8 cellular contexts compared by ENCODE assay signal in the genomic region with DNA sequence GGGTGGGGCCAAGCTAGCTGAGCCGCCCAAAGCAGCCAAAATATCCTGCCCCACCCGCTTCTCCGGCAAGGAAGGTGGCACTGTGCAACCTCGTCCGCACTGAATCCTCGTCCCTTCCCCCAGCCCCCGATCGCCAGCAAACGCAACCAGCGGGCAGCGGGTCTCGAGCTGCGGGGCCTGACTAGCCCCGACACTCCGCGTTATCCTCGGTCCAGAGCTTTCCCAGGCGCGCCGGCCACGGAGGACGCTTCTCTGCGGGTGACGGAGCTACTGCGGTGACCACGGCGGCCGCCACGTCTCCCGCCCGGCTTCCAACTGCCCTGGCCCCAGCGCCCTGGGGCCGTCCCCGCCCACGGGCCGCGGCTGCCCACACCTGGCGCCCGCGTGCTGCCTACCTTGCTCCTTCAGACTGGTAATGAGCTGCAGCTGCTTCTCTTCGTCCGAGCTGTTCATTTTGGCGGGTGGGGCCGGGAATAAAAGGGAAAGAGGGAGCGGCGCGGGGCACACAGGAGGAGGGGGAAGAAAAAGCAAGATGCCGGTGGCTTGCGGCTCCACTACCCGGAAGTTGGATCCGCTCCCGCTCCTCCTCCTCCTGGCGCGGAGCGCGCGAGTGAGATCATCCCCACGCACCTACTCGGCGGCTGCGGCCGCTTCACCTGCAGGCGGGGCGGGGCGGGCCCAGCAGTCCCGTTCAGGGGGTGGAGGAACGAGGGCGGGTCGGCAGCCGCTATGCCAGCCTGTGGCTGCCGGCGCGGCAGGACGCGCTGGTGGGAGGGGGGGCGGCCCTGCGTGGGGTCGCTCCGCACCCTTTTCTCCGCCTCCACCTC. TPM values are rescaled to one million over a fixed set of nuclear protein-coding genes. Genes with fewer than 3 reads are reported as not detected.
A peak's percentile ranks its signal among the peaks of the same experiment; 100 is the strongest.
DNase-seq lines count a peak whose midpoint lies in the region; ATAC-seq and TF ChIP-seq lines count a peak whose summit lies in the region.

A gene with protein sequence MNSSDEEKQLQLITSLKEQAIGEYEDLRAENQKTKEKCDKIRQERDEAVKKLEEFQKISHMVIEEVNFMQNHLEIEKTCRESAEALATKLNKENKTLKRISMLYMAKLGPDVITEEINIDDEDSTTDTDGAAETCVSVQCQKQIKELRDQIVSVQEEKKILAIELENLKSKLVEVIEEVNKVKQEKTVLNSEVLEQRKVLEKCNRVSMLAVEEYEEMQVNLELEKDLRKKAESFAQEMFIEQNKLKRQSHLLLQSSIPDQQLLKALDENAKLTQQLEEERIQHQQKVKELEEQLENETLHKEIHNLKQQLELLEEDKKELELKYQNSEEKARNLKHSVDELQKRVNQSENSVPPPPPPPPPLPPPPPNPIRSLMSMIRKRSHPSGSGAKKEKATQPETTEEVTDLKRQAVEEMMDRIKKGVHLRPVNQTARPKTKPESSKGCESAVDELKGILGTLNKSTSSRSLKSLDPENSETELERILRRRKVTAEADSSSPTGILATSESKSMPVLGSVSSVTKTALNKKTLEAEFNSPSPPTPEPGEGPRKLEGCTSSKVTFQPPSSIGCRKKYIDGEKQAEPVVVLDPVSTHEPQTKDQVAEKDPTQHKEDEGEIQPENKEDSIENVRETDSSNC (minus strand): TSS at position 561 of the 827 bp plus-strand sequence. CDS start 108 bp downstream, at position 453.

- H3K27me3 ChIP-seq in DOHH2 (ENCODE audit: control insufficient read depth, low read length) (peaks cover 22% of the 10 kb centered on the region), GM23248 (replicated peaks; ENCODE audit: insufficient read depth) (no peaks in the 10 kb centered on the region), breast epithelium (no peaks in the 10 kb centered on the region), iPS-20b (ENCODE audit: insufficient read depth, low read length) (peaks cover 22% of the 10 kb centered on the region), gastrocnemius medialis (peaks cover 3 to 19% (median 7%) of the 10 kb centered on the region in 3 donors)

- in situ Hi-C loops in GM23248 (cut with MboI) (no loop called here), SK-MEL-5 (cut with HindIII; ENCODE audit: low pct_unique_long_range_greater_than_20kb, low sequenced_read_pairs) (no loop called here), gastrocnemius medialis (cut with MboI; ENCODE audit: low sequenced_read_pairs in 4 of 4) (no loop called here)

- TF ChIP-seq POLR2A in breast epithelium (IDR thresholded peaks at IDR 0.05) (no peak), gastrocnemius medialis (IDR thresholded peaks at IDR 0.05) (no peak)

- H3K79me2 ChIP-seq in DOHH2 (ENCODE audit: control insufficient read depth, low read length) (no peaks in the 10 kb centered on the region), GM23248 (ENCODE audit: insufficient read depth) (0 out of 2 replicates have a peak, but pooled peaks cover 4% of the 10 kb centered on the region)

- H3K27ac ChIP-seq in DOHH2 (ENCODE audit: low read depth, low read length) (no peak within 1 kb of the TSS), GM23248 (peak within 1 kb of the TSS; percentile 1; the same call in 1 of the 2 replicates), breast epithelium (peak within 1 kb of the TSS; percentile 94 to 98), iPS-20b (ENCODE audit: low read length) (no peak within 1 kb of the TSS), gastrocnemius medialis (no peak within 1 kb of the TSS)

- DNase-seq in GM23248 (peak; percentile 79), MV-4-11 (lab: John Stamatoyannopoulos, UW) (peak; percentile 11), SK-MEL-5 (ENCODE audit: low read depth, low spot score) (peak; percentile 65), breast epithelium (ENCODE audit: low spot score in 2 of 2) (peak; percentile 84 to 87), gastrocnemius medialis (peak; percentile 3 to 29)

- peak within 1 kb of the TSS; percentile 87 for H3K9ac ChIP-seq in GM23248
- peak within 1 kb of the TSS; percentile 79 for H3K9ac ChIP-seq in iPS-20b (ENCODE audit: low read depth, low read length)

- intact Hi-C loops in breast epithelium (cut with DNase I; ENCODE audit: low total_unique reads) (no loop called here), gastrocnemius medialis (cut with DNase I; ENCODE audit: low total_unique reads) (no loop called here)

- H3K36me3 ChIP-seq in DOHH2 (ENCODE audit: control insufficient read depth, low read length) = no peaks in the 10 kb centered on the region
- no peaks in the 10 kb centered on the region for H3K36me3 ChIP-seq in GM23248 (ENCODE audit: low read depth)
- no peaks in the 10 kb centered on the region for H3K36me3 ChIP-seq in breast epithelium
- no peaks in the 10 kb centered on the region for H3K36me3 ChIP-seq in iPS-20b (ENCODE audit: insufficient read depth, low read depth, low read length)
- no peaks in the 10 kb centered on the region for H3K36me3 ChIP-seq in gastrocnemius medialis

- TF ChIP-seq CTCF in DOHH2 (IDR thresholded peaks at IDR 0.05; ENCODE audit: low read depth, low read length, poor library complexity, severe bottlenecking) (no peak), breast epithelium (IDR thresholded peaks at IDR 0.05) (no peak), gastrocnemius medialis (IDR thresholded peaks at IDR 0.05 in 4 of 5, conservative IDR thresholded peaks at IDR 0.05 in 1 of 5) (no peak)

- no peaks in the 10 kb centered on the region for H3K9me2 ChIP-seq in DOHH2 (replicated peaks; ENCODE audit: control insufficient read depth, low read length)
- no peaks in the 10 kb centered on the region for H3K9me2 ChIP-seq in GM23248 (ENCODE audit: insufficient read depth)

- H4K20me1 ChIP-seq in DOHH2 (ENCODE audit: control insufficient read depth, insufficient read depth, low read depth, low read length) (no peaks in the 10 kb centered on the region), GM23248 (ENCODE audit: insufficient read depth) (no peaks in the 10 kb centered on the region)

- H3K4me3 ChIP-seq in DOHH2 (ENCODE audit: low read length) (peak within 1 kb of the TSS; percentile 68), GM23248 (peak within 1 kb of the TSS; percentile 85), breast epithelium (peak within 1 kb of the TSS; percentile 65 to 77 (median 76)), iPS-20b (ENCODE audit: low read length) (peak within 1 kb of the TSS; percentile 89), gastrocnemius medialis (peak within 1 kb of the TSS; percentile 55 to 69 (median 62))

- peak within 1 kb of the TSS; percentile 93 for H2AFZ ChIP-seq in GM23248

- H3K9me3 ChIP-seq in DOHH2 (ENCODE audit: control insufficient read depth, insufficient read depth, low read length) = no peaks in the 10 kb centered on the region
- H3K9me3 ChIP-seq in GM23248 (ENCODE audit: low read depth) = no peaks in the 10 kb centered on the region
- H3K9me3 ChIP-seq in breast epithelium = no peaks in the 10 kb centered on the region
- H3K9me3 ChIP-seq in iPS-20b (ENCODE audit: insufficient read depth, low read depth, low read length) = no peaks in the 10 kb centered on the region
- H3K9me3 ChIP-seq in gastrocnemius medialis = no peaks in the 10 kb centered on the region

- WGBS in GM23248 (ENCODE audit: low coverage in 1 of 2, low lambda C conversion rate in 2 of 2, missing lambda C conversion rate in 2 of 2), 2 experiments = 1 to 3% methylated on average over 40 to 69 of the region's 80 CpGs

- H3K4me1 ChIP-seq in DOHH2 (ENCODE audit: control insufficient read depth, low read length) (no peaks in the 10 kb centered on the region; the same call in 1 of the 2 replicates), GM23248 (ENCODE audit: insufficient read depth) (0 out of 2 replicates have a peak, but pooled peaks cover 3% of the 10 kb centered on the region), breast epithelium (no peaks in the 10 kb centered on the region), iPS-20b (ENCODE audit: insufficient read depth, low read length) (peaks cover 4% of the 10 kb centered on the region; the same call in 1 of the 2 replicates), gastrocnemius medialis (no peaks in the 10 kb centered on the region)

- H3F3A ChIP-seq in DOHH2 (ENCODE audit: control insufficient read depth, insufficient read depth) = no peaks in the 10 kb centered on the region
- peaks cover 9% of the 10 kb centered on the region for H3F3A ChIP-seq in GM23248 (ENCODE audit: insufficient read depth)

- peak within 1 kb of the TSS; percentile 74 for H3K4me2 ChIP-seq in DOHH2 (ENCODE audit: low read length)
- peak within 1 kb of the TSS; percentile 68 for H3K4me2 ChIP-seq in GM23248 (ENCODE audit: unreplicated experiment)

- ATAC-seq in gastrocnemius medialis = peak in 1 of 2 donors; percentile 41
- ATAC-seq in HG03139 (IDR thresholded peaks at IDR 0.05; ENCODE audit: unreplicated experiment) = no peak

RNA-seq across cellular contexts. Expression of the gene that starts here (rescaled TPM):
- total RNA-seq in GM23248 (2014; rRNA removed; shearing (Covaris generic)) = 0.86 and 1.6 TPM in 2 replicates
- polyA plus RNA-seq in GM23248 (2016; fragmentation: Nextera tagmentation; extraction: Ambion mirVana) = 3.2 and 3.5 TPM in 2 replicates
- total RNA-seq in SK-MEL-5 (2014; rRNA removed; shearing (Covaris generic)) = 187 and 201 TPM in 2 replicates
- polyA plus RNA-seq in SK-MEL-5 (2015; cell fraction: cytosol; rRNA removed) = 57.3 and 71.1 TPM in 2 replicates
- 323 and 361 TPM in 2 replicates for polyA plus RNA-seq in SK-MEL-5 (2015; cell fraction: nucleus; rRNA removed)
- 10 to 100 TPM; 14.4 to 36.0 (median 17.8) TPM for total RNA-seq in breast epithelium
- 1 to 10 TPM in 2 of 4 donors, under 1 TPM in 2; 0.73 to 2.2 (median 1.0) TPM for total RNA-seq in gastrocnemius medialis

Comparison
In these comparisons a context has a peak if more than half of its experiments do, and no peak if none do; other contexts are left out.
1. H3K27ac ChIP-seq: peak in GM23248 (single experiment) and breast epithelium (2 of 2); none in DOHH2 (single experiment), iPS-20b (single experiment) and gastrocnemius medialis (0 of 4).
2. DNase-seq: peak in every context shown above with its lines; median percentile 86 in breast epithelium; 79 in GM23248; 65 in SK-MEL-5; 16 in gastrocnemius medialis; 11 in MV-4-11.
3. Peak in every context shown above with its lines, with median percentiles within 50 percentile points of each other: H3K4me3 ChIP-seq.